Comparison of ENCODE assay signal across 21 cellular contexts in genomic region chr2:117918608-117919007, GRCh38.
A peak's percentile ranks its signal among the peaks of the same experiment; 100 is the strongest.
DNase-seq lines count a peak whose midpoint lies in the region; ATAC-seq, FAIRE-seq and TF ChIP-seq lines count a peak whose summit lies in the region.
"Had no signal": no experiment of that assay in that cellular context is flagged by ENCODE, and none has a peak within 500 bp of the region (broad histone marks: within the 10 kb centered on the region; RNA-seq: fewer than 3 reads in every experiment).

No MANE protein-coding gene starts in this region.

- H3K9me2 ChIP-seq in OCI-LY1 (ENCODE audit: low read depth, low read length) = no peaks in the 10 kb centered on the region

- H3K4me3 ChIP-seq in OCI-LY1 (ENCODE audit: low read depth, low read length, poor library complexity, severe bottlenecking) (no peak overlapping the region), mesenchymal stem cell (ENCODE audit: insufficient read depth in 1 of 2, low read depth in 1 of 2, low read length in 2 of 2) (no peak overlapping the region)
- H3K4me3 ChIP-seq: GM23248 had no signal

- H2AFZ ChIP-seq in OCI-LY1 (ENCODE audit: low read length) (no peak overlapping the region), mesenchymal stem cell (ENCODE audit: low read depth, low read length) (no peak overlapping the region)
- H2AFZ ChIP-seq: GM23248 had no signal

- H2BK15ac ChIP-seq in mesenchymal stem cell (ENCODE audit: low read depth, poor library complexity, severe bottlenecking) = no peak overlapping the region

- H4K20me1 ChIP-seq in OCI-LY1 (ENCODE audit: insufficient read depth, low read length) = no peaks in the 10 kb centered on the region

- H3F3A ChIP-seq in OCI-LY1 (ENCODE audit: insufficient read depth, low read length) = no peaks in the 10 kb centered on the region

- no peak for DNase-seq in activated naive CD8-positive, alpha-beta T cell treated with anti-CD3 and anti-CD28 coated beads for 36 hours
- DNase-seq in activated naive CD8-positive, alpha-beta T cell treated with anti-CD3 and anti-CD28 coated beads, Interleukin-2, amount 50 U/mL, for 24 hours = no peak
- DNase-seq in NCI-H510A (lab: John Stamatoyannopoulos, UW) (no peak), mesenchymal stem cell (no peak), DMS114 treated with DMSO at 0.1 percent for 48 hours (lab: John Stamatoyannopoulos, UW; ENCODE audit: unreplicated experiment) (no peak)
- no peak for DNase-seq in stimulated activated CD4-positive, alpha-beta T cell treated with anti-CD3 and anti-CD28 coated beads, Interleukin-4, amount 100 ng/mL, for 4 hours
- DNase-seq: DMS79 treated with DMSO at 0.1 percent for 48 hours, GM23248, NCI-H1048, NCI-H1694, NCI-H774, SHP77 treated with DMSO at 0.1 percent for 48 hours, T-helper 2 cell had no signal

- peak overlapping the region; percentile 88 for H3K27ac ChIP-seq in OCI-LY1 (ENCODE audit: low read depth, low read length, poor library complexity, severe bottlenecking)
- H3K27ac ChIP-seq in mesenchymal stem cell (ENCODE audit: low read length, poor library complexity, severe bottlenecking) = no peak overlapping the region
- H3K27ac ChIP-seq: GM23248 had no signal

- no peak overlapping the region for H3K23ac ChIP-seq in mesenchymal stem cell (ENCODE audit: low read length in 2 of 2)

- H3K9me3 ChIP-seq in OCI-LY1 (ENCODE audit: low read length) = no peaks in the 10 kb centered on the region
- no peaks in the 10 kb centered on the region for H3K9me3 ChIP-seq in mesenchymal stem cell (ENCODE audit: control insufficient read depth, low read length)

- H3K27me3 ChIP-seq in OCI-LY1 (ENCODE audit: insufficient read depth, low read length) = no peaks in the 10 kb centered on the region
- H3K27me3 ChIP-seq in mesenchymal stem cell (ENCODE audit: control insufficient read depth in 1 of 2, insufficient read depth in 1 of 2, low read length in 2 of 2) = no peaks in the 10 kb centered on the region

- no peak for ATAC-seq in activated naive CD8-positive, alpha-beta T cell treated with anti-CD3 and anti-CD28 coated beads, Interleukin-2, amount 50 U/mL, for 24 hours
- ATAC-seq: HCT116 had no signal

- H3K4me3 Mint-ChIP-seq in activated naive CD8-positive, alpha-beta T cell treated with anti-CD3 and anti-CD28 coated beads for 36 hours = no peak overlapping the region
- H3K4me3 Mint-ChIP-seq in activated naive CD8-positive, alpha-beta T cell treated with anti-CD3 and anti-CD28 coated beads, Interleukin-2, amount 50 U/mL, for 24 hours = no peak overlapping the region
- H3K4me3 Mint-ChIP-seq: CD14-positive monocyte had no signal

- H3K36me3 Mint-ChIP-seq in activated naive CD8-positive, alpha-beta T cell treated with anti-CD3 and anti-CD28 coated beads for 36 hours = peaks cover 82% of the 10 kb centered on the region
- H3K36me3 Mint-ChIP-seq in activated naive CD8-positive, alpha-beta T cell treated with anti-CD3 and anti-CD28 coated beads, Interleukin-2, amount 50 U/mL, for 24 hours (ENCODE audit: low read depth) = peaks cover 79% of the 10 kb centered on the region

- no peak overlapping the region for H3K4ac ChIP-seq in mesenchymal stem cell (ENCODE audit: low read depth in 1 of 2, low read length in 2 of 2)

- H4K8ac ChIP-seq in mesenchymal stem cell (ENCODE audit: low read length) = no peak overlapping the region

- H3K14ac ChIP-seq in mesenchymal stem cell (ENCODE audit: low read length in 2 of 2) = no peak overlapping the region

- peaks cover 5% of the 10 kb centered on the region for H3K79me1 ChIP-seq in mesenchymal stem cell (replicated peaks; ENCODE audit: low read length, poor library complexity, severe bottlenecking)

- H3K18ac ChIP-seq in mesenchymal stem cell (ENCODE audit: low read depth in 1 of 2, low read length in 2 of 2) = no peak overlapping the region

- peak; percentile 66 for FAIRE-seq in islet of Langerhans (lab: Jason Lieb, UNC)
- FAIRE-seq: A204.1, G401.6, RCC 7860 had no signal

- H3K4me1 ChIP-seq in OCI-LY1 (ENCODE audit: insufficient read depth, low read length, severe bottlenecking) = peaks cover 16% of the 10 kb centered on the region
- no peaks in the 10 kb centered on the region for H3K4me1 ChIP-seq in mesenchymal stem cell (ENCODE audit: control insufficient read depth, insufficient read depth, low read depth, low read length)

- H2BK120ac ChIP-seq in mesenchymal stem cell (ENCODE audit: low read depth, low read length) = no peak overlapping the region

- H3K4me2 ChIP-seq in OCI-LY1 (ENCODE audit: low read length) = no peak overlapping the region
- H3K4me2 ChIP-seq in mesenchymal stem cell (ENCODE audit: low read length, poor library complexity, severe bottlenecking) = no peak overlapping the region

- WGBS in mesenchymal stem cell = 97% methylated on average over 7 of the region's 7 CpGs

- peak overlapping the region; percentile 12 for H3K27ac Mint-ChIP-seq in activated naive CD8-positive, alpha-beta T cell treated with anti-CD3 and anti-CD28 coated beads for 36 hours
- no peak overlapping the region for H3K27ac Mint-ChIP-seq in activated naive CD8-positive, alpha-beta T cell treated with anti-CD3 and anti-CD28 coated beads, Interleukin-2, amount 50 U/mL, for 24 hours

- no peak overlapping the region for H2AK5ac ChIP-seq in mesenchymal stem cell (ENCODE audit: low read length, severe bottlenecking)

- no peaks in the 10 kb centered on the region for H3K4me1 Mint-ChIP-seq in activated naive CD8-positive, alpha-beta T cell treated with anti-CD3 and anti-CD28 coated beads for 36 hours
- no peaks in the 10 kb centered on the region for H3K4me1 Mint-ChIP-seq in activated naive CD8-positive, alpha-beta T cell treated with anti-CD3 and anti-CD28 coated beads, Interleukin-2, amount 50 U/mL, for 24 hours
- H3K4me1 Mint-ChIP-seq: CD14-positive monocyte had no signal

- H2BK5ac ChIP-seq in mesenchymal stem cell (ENCODE audit: low read depth, low read length, poor library complexity, severe bottlenecking) = no peak overlapping the region

- no peak for TF ChIP-seq CTCF in OCI-LY1 (IDR thresholded peaks at IDR 0.05; ENCODE audit: low read length)

- H3K9ac ChIP-seq in OCI-LY1 (ENCODE audit: low read length) (no peak overlapping the region), mesenchymal stem cell (ENCODE audit: low read length) (no peak overlapping the region)
- H3K9ac ChIP-seq: GM23248 had no signal

- peaks cover 70% of the 10 kb centered on the region for H3K36me3 ChIP-seq in OCI-LY1 (ENCODE audit: insufficient read depth, low read length)
- H3K36me3 ChIP-seq in mesenchymal stem cell (ENCODE audit: control insufficient read depth in 1 of 2, insufficient read depth in 2 of 2, low read depth in 1 of 2, low read length in 2 of 2) = peaks cover 56 to 85% of the 10 kb centered on the region in 2 experiments

- H3K79me2 ChIP-seq in OCI-LY1 (ENCODE audit: insufficient read depth, low read length) = no peaks in the 10 kb centered on the region

- peaks cover 7% of the 10 kb centered on the region for H3K9me3 Mint-ChIP-seq in activated naive CD8-positive, alpha-beta T cell treated with anti-CD3 and anti-CD28 coated beads for 36 hours
- peaks cover 5% of the 10 kb centered on the region for H3K9me3 Mint-ChIP-seq in activated naive CD8-positive, alpha-beta T cell treated with anti-CD3 and anti-CD28 coated beads, Interleukin-2, amount 50 U/mL, for 24 hours

- no peak overlapping the region for H2BK12ac ChIP-seq in mesenchymal stem cell (ENCODE audit: low read length in 2 of 2)

- no peak overlapping the region for H4K91ac ChIP-seq in mesenchymal stem cell (ENCODE audit: low read length)

- no peaks in the 10 kb centered on the region for H3K27me3 Mint-ChIP-seq in activated naive CD8-positive, alpha-beta T cell treated with anti-CD3 and anti-CD28 coated beads for 36 hours
- no peaks in the 10 kb centered on the region for H3K27me3 Mint-ChIP-seq in activated naive CD8-positive, alpha-beta T cell treated with anti-CD3 and anti-CD28 coated beads, Interleukin-2, amount 50 U/mL, for 24 hours
- H3K27me3 Mint-ChIP-seq: IgD-negative memory B cell had no signal
